ENCODE assay signal across 1 cellular context in the genomic region with DNA sequence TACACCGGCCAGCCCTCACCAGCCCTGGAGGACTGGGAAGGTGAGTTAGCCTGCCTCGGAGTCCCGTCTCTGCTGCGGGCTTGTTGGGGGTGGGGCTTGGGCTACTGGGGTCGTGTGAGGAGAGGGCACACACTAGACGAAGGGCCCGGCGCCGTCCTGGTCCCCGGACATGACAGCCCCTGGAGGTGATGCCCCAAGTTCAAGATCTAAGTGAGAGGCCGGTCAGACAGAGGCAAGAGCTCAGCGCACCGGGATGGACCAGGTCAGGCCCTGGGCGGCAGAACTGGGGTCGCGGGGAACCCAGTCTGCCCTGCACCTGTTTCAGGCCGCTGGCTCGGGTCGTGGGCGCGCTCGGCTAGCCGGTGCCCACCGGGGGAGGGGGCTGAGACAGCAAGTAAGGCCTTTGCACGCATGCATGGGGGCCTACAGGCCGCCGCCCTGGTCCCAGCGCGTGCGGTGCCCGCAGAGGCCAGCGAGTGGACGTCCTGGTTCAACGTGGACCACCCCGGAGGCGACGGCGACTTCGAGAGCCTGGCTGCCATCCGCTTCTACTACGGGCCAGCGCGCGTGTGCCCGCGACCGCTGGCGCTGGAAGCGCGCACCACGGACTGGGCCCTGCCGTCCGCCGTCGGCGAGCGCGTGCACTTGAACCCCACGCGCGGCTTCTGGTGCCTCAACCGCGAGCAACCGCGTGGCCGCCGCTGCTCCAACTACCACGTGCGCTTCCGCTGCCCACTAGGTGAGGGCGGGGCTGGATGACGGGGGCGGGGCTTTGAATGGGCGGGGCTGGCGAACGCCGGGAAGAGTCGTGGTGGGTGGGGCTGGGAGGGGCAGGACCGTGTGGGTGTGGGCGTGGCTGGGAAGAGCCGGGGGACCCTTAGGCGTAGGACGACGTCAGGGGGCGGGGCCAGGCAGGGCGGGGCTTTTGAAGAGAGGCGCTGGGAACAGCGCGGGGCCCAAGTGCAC.
TF ChIP-seq lines count a peak whose summit lies in the region.

No MANE protein-coding gene starts in this region.

TF ChIP-seq in endothelial cell of umbilical vein, 7 proteins besides CTCF, POLR2A, EP300 and RAD21:
- TF ChIP-seq EZH2 (IDR thresholded peaks at IDR 0.05; ENCODE audit: borderline replicate concordance, low read depth, low read length, severe bottlenecking) = peak; percentile 61
- no peak for TF ChIP-seq JUN (IDR thresholded peaks at IDR 0.05; ENCODE audit: borderline replicate concordance, insufficient read depth, insufficient read length, low read depth)
- TF ChIP-seq, protein P1, sequence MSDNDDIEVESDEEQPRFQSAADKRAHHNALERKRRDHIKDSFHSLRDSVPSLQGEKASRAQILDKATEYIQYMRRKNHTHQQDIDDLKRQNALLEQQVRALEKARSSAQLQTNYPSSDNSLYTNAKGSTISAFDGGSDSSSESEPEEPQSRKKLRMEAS (IDR thresholded peaks at IDR 0.05; ENCODE audit: insufficient read depth, insufficient read length) = no peak
- no peak for TF ChIP-seq MYC (IDR thresholded peaks at IDR 0.05; ENCODE audit: low read depth, low read length)
- TF ChIP-seq GATA2 (IDR thresholded peaks at IDR 0.05; ENCODE audit: insufficient read depth, insufficient read length, low read depth, low read length) = no peak
- TF ChIP-seq POLR2AphosphoS5 (IDR thresholded peaks at IDR 0.05; ENCODE audit: insufficient read depth, low read depth, low read length) = no peak
- TF ChIP-seq FOS (IDR thresholded peaks at IDR 0.05; ENCODE audit: borderline replicate concordance, insufficient read depth, low read length) = no peak
